ENCODE assay signal across 1 cellular context in genomic region chr3:41464401-41464800, GRCh38.
TF ChIP-seq lines count a peak whose summit lies in the region.

No MANE protein-coding gene starts in this region.

TF ChIP-seq in IMR-90, 13 proteins besides CTCF, POLR2A, EP300 and RAD21 (continued from another document):
- TF ChIP-seq ELK1 (IDR thresholded peaks at IDR 0.05; ENCODE audit: borderline replicate concordance, low read depth, low read length): no peak
